Comparison of ENCODE assay signal across 22 cellular contexts in genomic region chr4:104615926-104616325, GRCh38.
DNase-seq lines count a peak whose midpoint lies in the region; ATAC-seq and TF ChIP-seq lines count a peak whose summit lies in the region.
"Had no signal": no experiment of that assay in that cellular context is flagged by ENCODE, and none has a peak within 500 bp of the region (broad histone marks: within the 10 kb centered on the region; RNA-seq: fewer than 3 reads in every experiment).

No MANE protein-coding gene starts in this region.

- no peak overlapping the region for H4K8ac ChIP-seq in neuronal stem cell (ENCODE audit: low read depth, low read length)

- peak overlapping the region; percentile 53 for H3K9ac ChIP-seq in neuronal stem cell (ENCODE audit: low read depth, low read length, poor library complexity)

- no peaks in the 10 kb centered on the region for H3K79me1 ChIP-seq in neuronal stem cell (ENCODE audit: low read depth, low read length)

- H3K4me3 Mint-ChIP-seq in GM23338 (no peak overlapping the region), Calu3 (ENCODE audit: low read depth, unreplicated experiment) (no peak overlapping the region)
- H3K4me3 Mint-ChIP-seq: CD14-positive monocyte; CD8-positive, alpha-beta memory T cell; HFFc6 had no signal

- H3K4me1 Mint-ChIP-seq in GM23338 (peaks cover 10% of the 10 kb centered on the region), Calu3 (ENCODE audit: low read depth, unreplicated experiment) (no peaks in the 10 kb centered on the region)
- H3K4me1 Mint-ChIP-seq: CD14-positive monocyte; CD8-positive, alpha-beta memory T cell had no signal

- peak overlapping the region; percentile 76 for H3K18ac ChIP-seq in neuronal stem cell (ENCODE audit: low read length)

- H3K4me3 ChIP-seq in GM23338 = no peak overlapping the region
- H3K4me3 ChIP-seq in esophagus muscularis mucosa = peak overlapping the region in 1 of 4 donors; percentile 6
- H3K4me3 ChIP-seq in left ventricle myocardium inferior = peak overlapping the region; percentile 20
- no peak overlapping the region for H3K4me3 ChIP-seq in neuronal stem cell (ENCODE audit: low read length in 2 of 2)
- H3K4me3 ChIP-seq: HAP-1, MG63 had no signal

- H3K27me3 ChIP-seq in GM23338 (ENCODE audit: insufficient read depth) (no peaks in the 10 kb centered on the region), esophagus muscularis mucosa (no peaks in the 10 kb centered on the region), left ventricle myocardium inferior (ENCODE audit: low read depth) (no peaks in the 10 kb centered on the region), neuronal stem cell (ENCODE audit: control insufficient read depth in 3 of 3, insufficient read depth in 3 of 3, low read depth in 1 of 3, low read length in 3 of 3) (no peaks in the 10 kb centered on the region)
- H3K27me3 ChIP-seq: BE2C, MG63 had no signal

- H3K9me3 ChIP-seq in esophagus muscularis mucosa (peaks cover 0 to 7% (median 1%) of the 10 kb centered on the region in 4 donors), left ventricle myocardium inferior (replicated peaks) (peaks cover 24% of the 10 kb centered on the region), neuronal stem cell (replicated peaks in 1 of 2; ENCODE audit: control insufficient read depth in 2 of 2, insufficient read depth in 1 of 2, low read depth in 1 of 2, low read length in 2 of 2) (no peaks in the 10 kb centered on the region)
- H3K9me3 ChIP-seq: BE2C, HAP-1, MG63 had no signal

- H2BK5ac ChIP-seq in neuronal stem cell (ENCODE audit: low read length) = no peak overlapping the region

- TF ChIP-seq CTCF in GM23338 (conservative IDR thresholded peaks at IDR 0.05; ENCODE audit: low read depth in 2 of 2) = no peak
- no peak for TF ChIP-seq CTCF in esophagus muscularis mucosa (IDR thresholded peaks at IDR 0.05)
- no peak for TF ChIP-seq CTCF in left ventricle myocardium inferior (IDR thresholded peaks at IDR 0.05; ENCODE audit: borderline replicate concordance)
- TF ChIP-seq CTCF in Calu3 (IDR thresholded peaks at IDR 0.05; ENCODE audit: unreplicated experiment) = no peak

- H2BK120ac ChIP-seq in neuronal stem cell (ENCODE audit: low read depth, low read length) = peak overlapping the region; percentile 21

- BruUV-seq in Calu3 (replicated peaks; lab: Mats Ljungman, UMichigan) = no TSS peak

- no peak overlapping the region for H4K91ac ChIP-seq in neuronal stem cell (ENCODE audit: low read depth, low read length, poor library complexity)

- H3K36me3 ChIP-seq in GM23338 (ENCODE audit: insufficient read depth) (no peaks in the 10 kb centered on the region), esophagus muscularis mucosa (no peaks in the 10 kb centered on the region), left ventricle myocardium inferior (no peaks in the 10 kb centered on the region), neuronal stem cell (replicated peaks in 1 of 2; ENCODE audit: control insufficient read depth in 2 of 2, insufficient read depth in 2 of 2, low read length in 2 of 2) (no peaks in the 10 kb centered on the region)
- H3K36me3 ChIP-seq: BE2C, HAP-1, MG63 had no signal

- TF ChIP-seq EP300 in esophagus muscularis mucosa (IDR thresholded peaks at IDR 0.05) = no peak

- no peak overlapping the region for H3K23ac ChIP-seq in neuronal stem cell (ENCODE audit: low read depth, low read length, poor library complexity)

- H3K9me3 Mint-ChIP-seq in GM23338 (peaks cover 11% of the 10 kb centered on the region; the same call in 2 of the 3 replicates), Calu3 (ENCODE audit: low read depth, unreplicated experiment) (peaks cover 5% of the 10 kb centered on the region)

- peak; percentile 35; the same call in 1 of the 3 replicates for ATAC-seq in GM23338

- CTCF ChIA-PET in Calu3 (lab: Charles Lee) = no interaction called here

- no peak overlapping the region for H3K14ac ChIP-seq in neuronal stem cell (ENCODE audit: low read length)

- H3K79me2 ChIP-seq in GM23338 (replicated peaks; ENCODE audit: insufficient read depth) = no peaks in the 10 kb centered on the region

- H3K27me3 Mint-ChIP-seq in GM23338 (ENCODE audit: insufficient read depth, low read depth, poor library complexity) = peaks cover 2% of the 10 kb centered on the region
- no peaks in the 10 kb centered on the region for H3K27me3 Mint-ChIP-seq in Calu3 (ENCODE audit: unreplicated experiment)

- no peak for DNase-seq in GM23338 (ENCODE audit: low spot score)
- DNase-seq in esophagus muscularis mucosa (ENCODE audit: extremely low spot score) = no peak
- no peak for DNase-seq in left ventricle myocardium inferior
- no peak for DNase-seq in neuronal stem cell (ENCODE audit: low spot score)
- DNase-seq in anterior cingulate cortex (lab: John Stamatoyannopoulos, UW) = no peak
- DNase-seq in NCI-H524 treated with DMSO at 0.1 percent for 48 hours (lab: John Stamatoyannopoulos, UW) = no peak
- no peak for DNase-seq in Calu3
- DNase-seq: 8988T; ACHN; BE2C; CD8-positive, alpha-beta memory T cell; DMS79 treated with DMSO at 0.1 percent for 48 hours; HFFc6; IMR-90; KG1; MG63; NCI-H2029; NCI-H446 treated with DMSO at 0.1 percent for 48 hours; NCI-H526 treated with DMSO at 0.1 percent for 48 hours; RPMI8226 had no signal

- H2BK15ac ChIP-seq in neuronal stem cell (ENCODE audit: low read length) = no peak overlapping the region

- H3K4me1 ChIP-seq in GM23338 (ENCODE audit: insufficient read depth) (peaks cover 17% of the 10 kb centered on the region; the same call in 1 of the 2 replicates), esophagus muscularis mucosa (peaks cover 4 to 13% (median 6%) of the 10 kb centered on the region in 4 donors), left ventricle myocardium inferior (peaks cover 21% of the 10 kb centered on the region), neuronal stem cell (ENCODE audit: control insufficient read depth in 2 of 2, insufficient read depth in 1 of 2, low read depth in 1 of 2, low read length in 2 of 2) (peaks cover 7 to 11% of the 10 kb centered on the region in 2 donors)
- H3K4me1 ChIP-seq: BE2C, HAP-1 had no signal

- TF ChIP-seq POLR2A in esophagus muscularis mucosa (IDR thresholded peaks at IDR 0.05; ENCODE audit: low read depth) = no peak

- H2AK5ac ChIP-seq in neuronal stem cell (ENCODE audit: low read depth, low read length) = peak overlapping the region; percentile 12

- H4K20me1 ChIP-seq in GM23338 (replicated peaks; ENCODE audit: insufficient read depth) = no peaks in the 10 kb centered on the region

- no peak overlapping the region for H2BK12ac ChIP-seq in neuronal stem cell (ENCODE audit: low read length)

- H3K9me2 ChIP-seq in GM23338 (ENCODE audit: insufficient read depth) = peaks cover 12% of the 10 kb centered on the region; the same call in 1 of the 2 replicates

- no peak overlapping the region for H3K4ac ChIP-seq in neuronal stem cell (ENCODE audit: low read length)

- H3K4me2 ChIP-seq in GM23338 (no peak overlapping the region), neuronal stem cell (ENCODE audit: insufficient read depth, low read length, poor library complexity, severe bottlenecking) (no peak overlapping the region)

- H3K27ac ChIP-seq in GM23338 (ENCODE audit: low read depth) = no peak overlapping the region
- peak overlapping the region; percentile 2 to 54 (median 30) for H3K27ac ChIP-seq in esophagus muscularis mucosa (replicated peaks in 1 of 4)
- peak overlapping the region; percentile 83 for H3K27ac ChIP-seq in left ventricle myocardium inferior (replicated peaks)
- no peak overlapping the region for H3K27ac ChIP-seq in neuronal stem cell (replicated peaks; ENCODE audit: low read length)

- peaks cover 6% of the 10 kb centered on the region; the same call in 1 of the 3 replicates for H3K36me3 Mint-ChIP-seq in GM23338 (ENCODE audit: low read depth)
- H3K36me3 Mint-ChIP-seq in Calu3 (ENCODE audit: insufficient read depth, unreplicated experiment) = no peaks in the 10 kb centered on the region
- H3K36me3 Mint-ChIP-seq: CD14-positive monocyte; CD8-positive, alpha-beta memory T cell had no signal

- intact Hi-C loops in esophagus muscularis mucosa (cut with DNase I) (no loop called here), left ventricle myocardium inferior (cut with micrococcal nuclease) (no loop called here), Calu3 (cut with micrococcal nuclease; ENCODE audit: unreplicated experiment) (no loop called here)

- H3K27ac Mint-ChIP-seq in GM23338 (0 out of 2 replicates have a peak overlapping the region, but pooled peaks have one; percentile 13), Calu3 (ENCODE audit: unreplicated experiment) (no peak overlapping the region)
- H3K27ac Mint-ChIP-seq: CD14-positive monocyte; CD8-positive, alpha-beta memory T cell; HFFc6 had no signal

- no peaks in the 10 kb centered on the region for H3F3A ChIP-seq in GM23338 (replicated peaks; ENCODE audit: low read depth)

- peak overlapping the region; percentile 83 for H2AFZ ChIP-seq in GM23338
- H2AFZ ChIP-seq in neuronal stem cell (ENCODE audit: low read length) = peak overlapping the region; percentile 63

- 88% methylated on average over 2 of the region's 2 CpGs for WGBS in esophagus muscularis mucosa
- no CpG with 5 or more reads among the region's 2 CpGs for WGBS in neuronal stem cell (ENCODE audit: extremely low coverage in 2 of 2, insufficient read length in 2 of 2, insufficient replicate concordance in 1 of 2), 2 donors

Comparison
In these comparisons a context has a peak if more than half of its experiments do, and no peak if none do; other contexts are left out.
1. H3K27ac ChIP-seq: peak in esophagus muscularis mucosa (4 of 4) and left ventricle myocardium inferior (single experiment); none in GM23338 (single experiment) and neuronal stem cell (single experiment).